In genomic region chr5:132007399-132008162, GRCh38 we compare ENCODE assay signal across 8 cellular contexts. TPM values are rescaled to one million over a fixed set of nuclear protein-coding genes. Genes with fewer than 3 reads are reported as not detected.
A peak's percentile ranks its signal among the peaks of the same experiment; 100 is the strongest.
DNase-seq lines count a peak whose midpoint lies in the region; ATAC-seq and TF ChIP-seq lines count a peak whose summit lies in the region.

No MANE protein-coding gene starts in this region.

- H3F3A ChIP-seq in GM23338 (replicated peaks; ENCODE audit: low read depth), result no peaks in the 10 kb centered on the region

- H3K36me3 ChIP-seq in GM23338 (ENCODE audit: insufficient read depth), result no peaks in the 10 kb centered on the region
- no peaks in the 10 kb centered on the region for H3K36me3 ChIP-seq in MG63
- no peaks in the 10 kb centered on the region for H3K36me3 ChIP-seq in ovary

- no peak overlapping the region for H2AFZ ChIP-seq in GM23338

- H3K4me3 ChIP-seq in GM23338 (no peak overlapping the region), MG63 (no peak overlapping the region), ovary (no peak overlapping the region)

- H3K27ac ChIP-seq in GM23338 (ENCODE audit: low read depth) (no peak overlapping the region), ovary (no peak overlapping the region)

- DNase-seq in G401 (ENCODE audit: low spot score), result peak; percentile 80
- peak; percentile 96 for DNase-seq in GM23338 (ENCODE audit: low spot score)
- peak; percentile 66 for DNase-seq in MG63
- DNase-seq in SK-N-DZ (ENCODE audit: low spot score), result peak; percentile 76
- DNase-seq in activated naive CD4-positive, alpha-beta T cell treated with anti-CD3 and anti-CD28 coated beads for 36 hours, result peak; percentile 93
- peak; percentile 49 for DNase-seq in germinal center (ENCODE audit: low spot score)
- DNase-seq in ovary, result peak; percentile 19 to 63 (median 49)
- no peak for DNase-seq in type B pancreatic cell (ENCODE audit: extremely low spot score, unreplicated experiment)

- intact Hi-C loops in activated naive CD4-positive, alpha-beta T cell treated with anti-CD3 and anti-CD28 coated beads for 36 hours (cut with micrococcal nuclease), result loop anchor here (1.0 to 5.0 kb wide), 6 partner anchors 56 to 584 kb away; partner anchors contain the start of genes FNIP1 and RAPGEF6
- intact Hi-C loops in ovary (cut with DNase I), result loop anchor here in 2 of 4 donors (5.0 to 10.0 kb wide), 2 partner anchors 413 to 415 kb away; no protein-coding TSS in a partner anchor

- H3K9me3 Mint-ChIP-seq in GM23338 (no peaks in the 10 kb centered on the region), type B pancreatic cell (no peaks in the 10 kb centered on the region)
- no peaks in the 10 kb centered on the region for H3K9me3 Mint-ChIP-seq in activated naive CD4-positive, alpha-beta T cell treated with anti-CD3 and anti-CD28 coated beads for 36 hours

- no peaks in the 10 kb centered on the region for H4K20me1 ChIP-seq in GM23338 (replicated peaks; ENCODE audit: insufficient read depth)

- no peaks in the 10 kb centered on the region for H3K9me3 ChIP-seq in MG63
- no peaks in the 10 kb centered on the region for H3K9me3 ChIP-seq in ovary

- H3K27me3 ChIP-seq in GM23338 (ENCODE audit: insufficient read depth) (peaks cover 25% of the 10 kb centered on the region), MG63 (peaks cover 8% of the 10 kb centered on the region), ovary (no peaks in the 10 kb centered on the region)

- no peak overlapping the region for H3K4me3 Mint-ChIP-seq in GM23338
- H3K4me3 Mint-ChIP-seq in activated naive CD4-positive, alpha-beta T cell treated with anti-CD3 and anti-CD28 coated beads for 36 hours, result no peak overlapping the region
- H3K4me3 Mint-ChIP-seq in type B pancreatic cell, result no peak overlapping the region

- H3K79me2 ChIP-seq in GM23338 (replicated peaks; ENCODE audit: insufficient read depth), result no peaks in the 10 kb centered on the region

- TF ChIP-seq POLR2A in ovary (IDR thresholded peaks at IDR 0.05), result no peak

- peak; percentile 28 for ATAC-seq in GM23338

- in situ Hi-C loops in G401 (cut with HindIII; ENCODE audit: low sequenced_read_pairs), result no loop called here

- WGBS in ovary, 3 donors, result 37 to 41% (median 38%) methylated on average over 2 of the region's 2 CpGs

- H3K4me1 ChIP-seq in GM23338 (ENCODE audit: insufficient read depth) (peaks cover 16% of the 10 kb centered on the region), ovary (ENCODE audit: insufficient read depth) (peaks cover 7% of the 10 kb centered on the region)

- H3K27me3 Mint-ChIP-seq in GM23338 (ENCODE audit: insufficient read depth, low read depth, poor library complexity) (peaks cover 33% of the 10 kb centered on the region), type B pancreatic cell (peaks cover 53% of the 10 kb centered on the region)
- H3K27me3 Mint-ChIP-seq in activated naive CD4-positive, alpha-beta T cell treated with anti-CD3 and anti-CD28 coated beads for 36 hours (ENCODE audit: low read depth), result peaks cover 19% of the 10 kb centered on the region

- no peak for TF ChIP-seq EP300 in ovary (IDR thresholded peaks at IDR 0.05)

- no peak overlapping the region for H3K4me2 ChIP-seq in GM23338

- TF ChIP-seq CTCF in GM23338 (conservative IDR thresholded peaks at IDR 0.05; ENCODE audit: low read depth in 2 of 2) (peak; percentile 80 to 95), ovary (IDR thresholded peaks at IDR 0.05) (peak in 2 of 3 donors; percentile 33 to 39), type B pancreatic cell (conservative IDR thresholded peaks at IDR 0.05) (peak; percentile 83)

- H3K4me1 Mint-ChIP-seq in GM23338 (peaks cover 33% of the 10 kb centered on the region), type B pancreatic cell (ENCODE audit: unreplicated experiment) (peaks cover 10% of the 10 kb centered on the region)
- H3K4me1 Mint-ChIP-seq in activated naive CD4-positive, alpha-beta T cell treated with anti-CD3 and anti-CD28 coated beads for 36 hours (ENCODE audit: low read depth), result peaks cover 17% of the 10 kb centered on the region

- H3K36me3 Mint-ChIP-seq in GM23338 (ENCODE audit: low read depth), result no peaks in the 10 kb centered on the region
- H3K36me3 Mint-ChIP-seq in activated naive CD4-positive, alpha-beta T cell treated with anti-CD3 and anti-CD28 coated beads for 36 hours (ENCODE audit: low read depth), result no peaks in the 10 kb centered on the region
- no peaks in the 10 kb centered on the region for H3K36me3 Mint-ChIP-seq in type B pancreatic cell

- H3K27ac Mint-ChIP-seq in GM23338 (no peak overlapping the region), type B pancreatic cell (no peak overlapping the region)
- H3K27ac Mint-ChIP-seq in activated naive CD4-positive, alpha-beta T cell treated with anti-CD3 and anti-CD28 coated beads for 36 hours, result no peak overlapping the region

- CTCF ChIA-PET in activated naive CD4-positive, alpha-beta T cell treated with anti-CD3 and anti-CD28 coated beads for 36 hours (lab: Charles Lee), result interaction anchor here (0.6 to 7.2 kb wide), 38 partner anchors 9 to 625 kb away, joined by 3 to 130 read pairs (median 4); partner anchors contain the start of gene IL3

- H3K9me2 ChIP-seq in GM23338 (ENCODE audit: insufficient read depth), result peaks cover 4% of the 10 kb centered on the region; the same call in 1 of the 2 replicates

TF ChIP-seq in GM23338, 12 proteins besides CTCF, POLR2A, EP300 and RAD21 (continues in another document):
- no peak for TF ChIP-seq EZH2phosphoT487 (IDR thresholded peaks at IDR 0.05; ENCODE audit: unreplicated experiment)
- no peak for TF ChIP-seq POLR2AphosphoS5 (IDR thresholded peaks at IDR 0.05; ENCODE audit: low read depth)

RNA-seq across cellular contexts. Expression of gene ACSL6, which starts 3.9 kb away (rescaled TPM):
- total RNA-seq in G401 (2014; rRNA removed; shearing (Covaris generic)), result 7.3 TPM in 1 of 2 replicates, not detected in the other
- 3.6 and 4.6 TPM in 2 replicates for total RNA-seq in GM23338 (2014; rRNA removed; shearing (Covaris generic))
- 0.76 and 1.1 TPM in 2 replicates for polyA plus RNA-seq in GM23338 (2016; fragmentation: Nextera tagmentation; extraction: Ambion mirVana)
- total RNA-seq in MG63 (2014; rRNA removed; shearing (Covaris generic); ENCODE audit: low replicate concordance), result 1.1 TPM in 1 of 2 replicates, not detected in the other
- 0.28 and 0.47 TPM in 2 replicates for polyA plus RNA-seq in SK-N-DZ (2014; cell fraction: cytosol; rRNA removed)
- polyA plus RNA-seq in SK-N-DZ (2014; cell fraction: nucleus; rRNA removed), result 0.83 and 1.0 TPM in 2 replicates
- 1 to 10 TPM; 1.2 to 2.4 TPM for total RNA-seq in activated naive CD4-positive, alpha-beta T cell treated with anti-CD3 and anti-CD28 coated beads for 36 hours
- total RNA-seq in ovary, result under 1 TPM in 6 of 7 donors, not detected in 1; 0.07 to 0.34 (median 0.22) TPM
- polyA plus RNA-seq in ovary, result under 1 TPM; 0.17 to 0.65 TPM
- 0.97 and 2.8 TPM in 2 replicates for total RNA-seq in type B pancreatic cell (ENCODE audit: low replicate concordance)

RNA-seq across cellular contexts. Expression of gene IL3, which starts 52.9 kb away (rescaled TPM):
- total RNA-seq in G401 (2014; rRNA removed; shearing (Covaris generic)), result not detected in 2 replicates
- total RNA-seq in GM23338 (2014; rRNA removed; shearing (Covaris generic)), result not detected in 2 replicates
- polyA plus RNA-seq in GM23338 (2016; fragmentation: Nextera tagmentation; extraction: Ambion mirVana), result not detected in 2 replicates
- not detected in 2 replicates for total RNA-seq in MG63 (2014; rRNA removed; shearing (Covaris generic); ENCODE audit: low replicate concordance)
- not detected in 2 replicates for polyA plus RNA-seq in SK-N-DZ (2014; cell fraction: cytosol; rRNA removed)
- not detected in 2 replicates for polyA plus RNA-seq in SK-N-DZ (2014; cell fraction: nucleus; rRNA removed)
- total RNA-seq in activated naive CD4-positive, alpha-beta T cell treated with anti-CD3 and anti-CD28 coated beads for 36 hours, result not detected
- not detected for total RNA-seq in ovary
- not detected for polyA plus RNA-seq in ovary
- total RNA-seq in type B pancreatic cell (ENCODE audit: low replicate concordance), result not detected in 2 replicates

Comparison
In these comparisons a context has a peak if more than half of its experiments do, and no peak if none do; other contexts are left out.
1. CTCF ChIP-seq: peak in every context shown above with its lines; median percentile 88 in GM23338; 83 in type B pancreatic cell; 36 in ovary.